Comparison of ENCODE assay signal across 36 cellular contexts in genomic region chr5:111966290-111966689, GRCh38.
"Had no signal": no experiment of that assay in that cellular context is flagged by ENCODE, and none has a peak within 500 bp of the region (broad histone marks: within the 10 kb centered on the region; RNA-seq: fewer than 3 reads in every experiment).

No MANE protein-coding gene starts in this region.

- H3K9me3 ChIP-seq: adrenal gland, body of pancreas, esophagus muscularis mucosa, gastrocnemius medialis, heart left ventricle had no signal

- FAIRE-seq: colon had no signal

- H3K9me3 Mint-ChIP-seq: activated CD4-positive, alpha-beta memory T cell treated with anti-CD3 and anti-CD28 coated beads for 36 hours; activated CD4-positive, alpha-beta T cell treated with anti-CD3 and anti-CD28 coated beads, Interleukin-2, amount 10 ng/mL, durations not matched to agents 24 days and 14 days; activated naive CD4-positive, alpha-beta T cell treated with anti-CD3 and anti-CD28 coated beads, Interleukin-2, amount 50 U/mL, for 24 hours; activated naive CD8-positive, alpha-beta T cell treated with anti-CD3 and anti-CD28 coated beads for 36 hours; activated naive CD8-positive, alpha-beta T cell treated with anti-CD3 and anti-CD28 coated beads, Interleukin-2, amount 50 U/mL, for 24 hours; activated T-helper 2 cell treated with anti-CD3 and anti-CD28 coated beads, Interferon-gamma antibody, Interleukin-2, Interleukin-4, amounts not matched to agents 10 μg/mL and 5 μg/mL and 100 μg/mL, durations not matched to agents 14 hours and 24 hours and 36 hours; effector memory CD8-positive, alpha-beta T cell; T-helper 2 cell treated with Interferon-gamma antibody and Interleukin-4, amounts not matched to agents 5 μg/mL and 100 μg/mL, for 36 hours had no signal

- H3K4me3 ChIP-seq: adrenal gland, body of pancreas, esophagus muscularis mucosa, gastrocnemius medialis, heart left ventricle had no signal

- H3K27ac ChIP-seq: adrenal gland, body of pancreas, esophagus muscularis mucosa, foreskin keratinocyte, gastrocnemius medialis, heart left ventricle, WERI-Rb-1 had no signal

- H3K4me1 ChIP-seq: adrenal gland, body of pancreas, esophagus muscularis mucosa, foreskin keratinocyte, gastrocnemius medialis had no signal

- H3K4me1 Mint-ChIP-seq: activated CD4-positive, alpha-beta T cell treated with anti-CD3 and anti-CD28 coated beads for 36 hours; activated CD4-positive, alpha-beta T cell treated with anti-CD3 and anti-CD28 coated beads, Interleukin-2, amount 10 ng/mL, durations not matched to agents 24 days and 14 days; activated CD8-positive, alpha-beta memory T cell treated with anti-CD3 and anti-CD28 coated beads, Interleukin-2, amount 10 ng/mL, durations not matched to agents 7 days and 5 days; activated naive CD4-positive, alpha-beta T cell treated with anti-CD3 and anti-CD28 coated beads, Interleukin-2, amount 50 U/mL, for 24 hours; activated naive CD8-positive, alpha-beta T cell treated with anti-CD3 and anti-CD28 coated beads for 36 hours had no signal

- H3K27me3 ChIP-seq: adrenal gland, body of pancreas, esophagus muscularis mucosa, gastrocnemius medialis, heart left ventricle had no signal

- H3K27ac Mint-ChIP-seq: activated CD4-positive, alpha-beta memory T cell treated with anti-CD3 and anti-CD28 coated beads for 36 hours; activated CD4-positive, alpha-beta T cell treated with anti-CD3 and anti-CD28 coated beads for 36 hours; activated CD4-positive, alpha-beta T cell treated with anti-CD3 and anti-CD28 coated beads, Interleukin-2, amount 10 ng/mL, durations not matched to agents 24 days and 14 days; activated CD8-positive, alpha-beta memory T cell treated with anti-CD3 and anti-CD28 coated beads, Interleukin-2, amount 10 ng/mL, durations not matched to agents 7 days and 5 days; activated CD8-positive, alpha-beta T cell treated with anti-CD3 and anti-CD28 coated beads, Interleukin-2, amount 10 ng/mL, durations not matched to agents 7 days and 5 days; activated naive CD4-positive, alpha-beta T cell treated with anti-CD3 and anti-CD28 coated beads for 36 hours; activated naive CD4-positive, alpha-beta T cell treated with anti-CD3 and anti-CD28 coated beads, Interleukin-2, amount 50 U/mL, for 24 hours; activated naive CD8-positive, alpha-beta T cell treated with anti-CD3 and anti-CD28 coated beads for 36 hours; activated naive CD8-positive, alpha-beta T cell treated with anti-CD3 and anti-CD28 coated beads, Interleukin-2, amount 50 U/mL, for 24 hours; activated T-helper 1 cell treated with anti-CD3 and anti-CD28 coated beads, Interleukin-12 subunit alpha, Interleukin-12 subunit beta, Interleukin-2, Interleukin-4 antibody, amounts not matched to agents 30 ng/mL and 10 ng/mL and 1 ng/mL, durations not matched to agents 14 hours and 24 hours and 36 hours; activated T-helper 2 cell treated with anti-CD3 and anti-CD28 coated beads, Interferon-gamma antibody, Interleukin-2, Interleukin-4, amounts not matched to agents 10 μg/mL and 5 μg/mL and 100 μg/mL, durations not matched to agents 14 hours and 24 hours and 36 hours; effector memory CD8-positive, alpha-beta T cell; T-helper 2 cell treated with Interferon-gamma antibody and Interleukin-4, amounts not matched to agents 5 μg/mL and 100 μg/mL, for 36 hours had no signal

- DNase-seq: activated CD4-positive, alpha-beta memory T cell treated with anti-CD3 and anti-CD28 coated beads for 36 hours; activated CD4-positive, alpha-beta T cell treated with anti-CD3 and anti-CD28 coated beads for 36 hours; activated CD4-positive, alpha-beta T cell treated with anti-CD3 and anti-CD28 coated beads, Interleukin-2, amount 10 ng/mL, durations not matched to agents 24 days and 14 days; activated CD4-positive, CD25-positive, alpha-beta regulatory T cell; activated CD4-positive, CD25-positive, alpha-beta regulatory T cell treated with anti-CD3 and anti-CD28 coated beads, Interleukin-2, amount 50 U/mL, for 72 hours; activated CD8-positive, alpha-beta memory T cell treated with anti-CD3 and anti-CD28 coated beads, Interleukin-2, amount 10 ng/mL, durations not matched to agents 7 days and 5 days; activated CD8-positive, alpha-beta memory T cell treated with anti-CD3 and anti-CD28 coated beads, Interleukin-2, amount 50 U/mL, for 4 hours; activated CD8-positive, alpha-beta T cell treated with anti-CD3 and anti-CD28 coated beads, Interleukin-2, amount 10 ng/mL, durations not matched to agents 7 days and 5 days; activated effector memory CD4-positive, alpha-beta T cell treated with anti-CD3 and anti-CD28 coated beads, Interleukin-2, amount 50 U/mL, for 16 hours; activated naive CD4-positive, alpha-beta T cell treated with anti-CD3 and anti-CD28 coated beads for 36 hours; activated naive CD8-positive, alpha-beta T cell treated with anti-CD3 and anti-CD28 coated beads for 36 hours; activated naive CD8-positive, alpha-beta T cell treated with anti-CD3 and anti-CD28 coated beads, Interleukin-2, amount 50 U/mL, for 24 hours; activated T-cell treated with anti-CD3 and anti-CD28 coated beads, Interleukin-2, amount 50 U/mL, for 1 hour; activated T-cell treated with anti-CD3 and anti-CD28 coated beads, Interleukin-2, amount 50 U/mL, for 48 hours; adrenal gland; amygdala; aorta; body of pancreas; caudate nucleus; cortex of kidney; dermis blood vessel endothelial cell; effector CD4-positive, alpha-beta T cell; effector memory CD8-positive, alpha-beta T cell; erythroblast; foreskin keratinocyte; gastrocnemius medialis; glutamatergic neuron; heart left ventricle; T1000; WERI-Rb-1 had no signal

- ATAC-seq: activated CD4-positive, alpha-beta T cell treated with anti-CD3 and anti-CD28 coated beads for 36 hours; activated CD8-positive, alpha-beta memory T cell treated with anti-CD3 and anti-CD28 coated beads, Interleukin-2, amount 10 ng/mL, durations not matched to agents 7 days and 5 days; activated CD8-positive, alpha-beta T cell treated with anti-CD3 and anti-CD28 coated beads, Interleukin-2, amount 10 ng/mL, durations not matched to agents 7 days and 5 days; activated naive CD8-positive, alpha-beta T cell treated with anti-CD3 and anti-CD28 coated beads, Interleukin-2, amount 50 U/mL, for 24 hours; body of pancreas; effector memory CD8-positive, alpha-beta T cell; foreskin keratinocyte; gastrocnemius medialis; heart left ventricle had no signal

- H3K4me3 Mint-ChIP-seq: activated CD4-positive, alpha-beta memory T cell treated with anti-CD3 and anti-CD28 coated beads for 36 hours; activated CD4-positive, alpha-beta T cell treated with anti-CD3 and anti-CD28 coated beads for 36 hours; activated CD4-positive, alpha-beta T cell treated with anti-CD3 and anti-CD28 coated beads, Interleukin-2, amount 10 ng/mL, durations not matched to agents 24 days and 14 days; activated CD8-positive, alpha-beta memory T cell treated with anti-CD3 and anti-CD28 coated beads, Interleukin-2, amount 10 ng/mL, durations not matched to agents 7 days and 5 days; activated CD8-positive, alpha-beta T cell treated with anti-CD3 and anti-CD28 coated beads, Interleukin-2, amount 10 ng/mL, durations not matched to agents 7 days and 5 days; activated naive CD4-positive, alpha-beta T cell treated with anti-CD3 and anti-CD28 coated beads for 36 hours; activated naive CD4-positive, alpha-beta T cell treated with anti-CD3 and anti-CD28 coated beads, Interleukin-2, amount 50 U/mL, for 24 hours; activated naive CD8-positive, alpha-beta T cell treated with anti-CD3 and anti-CD28 coated beads for 36 hours; activated naive CD8-positive, alpha-beta T cell treated with anti-CD3 and anti-CD28 coated beads, Interleukin-2, amount 50 U/mL, for 24 hours; activated T-helper 1 cell treated with anti-CD3 and anti-CD28 coated beads, Interleukin-12 subunit alpha, Interleukin-12 subunit beta, Interleukin-2, Interleukin-4 antibody, amounts not matched to agents 30 ng/mL and 10 ng/mL and 1 ng/mL, durations not matched to agents 14 hours and 24 hours and 36 hours; effector memory CD8-positive, alpha-beta T cell; T-helper 2 cell treated with Interferon-gamma antibody and Interleukin-4, amounts not matched to agents 5 μg/mL and 100 μg/mL, for 36 hours had no signal

- H3K36me3 ChIP-seq: adrenal gland, esophagus muscularis mucosa, gastrocnemius medialis, heart left ventricle, WERI-Rb-1 had no signal

- H3K27me3 Mint-ChIP-seq: activated CD4-positive, alpha-beta memory T cell treated with anti-CD3 and anti-CD28 coated beads for 36 hours; activated CD8-positive, alpha-beta memory T cell treated with anti-CD3 and anti-CD28 coated beads, Interleukin-2, amount 10 ng/mL, durations not matched to agents 7 days and 5 days; effector memory CD8-positive, alpha-beta T cell had no signal
